ENCODE assay signal across 8 cellular contexts in genomic region chr3:111069974-111070751, GRCh38. TPM values are rescaled to one million over a fixed set of nuclear protein-coding genes. Genes with fewer than 3 reads are reported as not detected.
A peak's percentile ranks its signal among the peaks of the same experiment; 100 is the strongest.
DNase-seq lines count a peak whose midpoint lies in the region; ATAC-seq, FAIRE-seq and TF ChIP-seq lines count a peak whose summit lies in the region.

No MANE protein-coding gene starts in this region.

- TF ChIP-seq CTCF in cardiac muscle cell (IDR thresholded peaks at IDR 0.05; ENCODE audit: low read depth, low read length) (no peak), astrocyte of the spinal cord (IDR thresholded peaks at IDR 0.05; ENCODE audit: low read depth, low read length) (no peak), kidney (IDR thresholded peaks at IDR 0.05; ENCODE audit: borderline replicate concordance, extremely low read depth, insufficient read depth) (no peak), spleen (IDR thresholded peaks at IDR 0.05 in 8 of 11, conservative IDR thresholded peaks at IDR 0.05 in 3 of 11) (no peak)

- WGBS in spleen, 5 donors: 14 to 19% (median 16%) methylated on average over 24 of the region's 24 CpGs

- DNase-seq in cardiac muscle cell (ENCODE audit: low read depth in 1 of 2, low spot score in 1 of 2) (peak; percentile 18 to 36), Right ventricle myocardium inferior (ENCODE audit: missing footprints) (no peak), astrocyte of the spinal cord (ENCODE audit: low read depth, low spot score) (peak; percentile 26), kidney (peak; percentile 79), spleen (peak; percentile 79), foreskin melanocyte (no peak), HT-29 (ENCODE audit: low spot score) (no peak), epidermal melanocyte (ENCODE audit: insufficient read length, low spot score) (no peak)

- H3K4me3 ChIP-seq in cardiac muscle cell (peak overlapping the region; percentile 69), astrocyte of the spinal cord (ENCODE audit: low read depth, low read length) (peak overlapping the region; percentile 96), kidney (ENCODE audit: low read length in 2 of 2) (peak overlapping the region; percentile 88 to 97), spleen (peak overlapping the region; percentile 57 to 87 (median 65))

- H3K27ac ChIP-seq in cardiac muscle cell (peak overlapping the region; percentile 91), kidney (ENCODE audit: low read depth in 2 of 2, low read length in 2 of 2) (peak overlapping the region; percentile 20 to 76), spleen (peak overlapping the region in 7 of 8 donors; percentile 82 to 88 (median 84))

- in situ Hi-C loops in astrocyte of the spinal cord (cut with HindIII; ENCODE audit: low sequenced_read_pairs): no loop called here

- H3K36me3 ChIP-seq in cardiac muscle cell (no peaks in the 10 kb centered on the region), kidney (ENCODE audit: control insufficient read depth in 1 of 2, insufficient read depth in 2 of 2, low read length in 2 of 2) (no peaks in the 10 kb centered on the region), spleen (no peaks in the 10 kb centered on the region)

- no peak for TF ChIP-seq POLR2A in spleen (IDR thresholded peaks at IDR 0.05)

- no peak for ATAC-seq in Right ventricle myocardium inferior

- intact Hi-C loops in Right ventricle myocardium inferior (cut with DNase I): no loop called here
- intact Hi-C loops in kidney (cut with DNase I): no loop called here
- intact Hi-C loops in spleen (cut with DNase I; ENCODE audit: low total_unique reads): no loop called here

- H3K27me3 ChIP-seq in cardiac muscle cell (no peaks in the 10 kb centered on the region), spleen (replicated peaks in 1 of 7) (peaks cover 0 to 55% (median 31%) of the 10 kb centered on the region in 7 donors)

- no peak for FAIRE-seq in kidney (lab: Jason Lieb, UNC)

- peaks cover 22% of the 10 kb centered on the region for H3K4me1 ChIP-seq in cardiac muscle cell (ENCODE audit: low read depth)
- peaks cover 6 to 10% of the 10 kb centered on the region in 2 donors for H3K4me1 ChIP-seq in kidney (ENCODE audit: control insufficient read depth in 1 of 2, insufficient read depth in 1 of 2, low read depth in 1 of 2, low read length in 2 of 2)
- H3K4me1 ChIP-seq in spleen: peaks cover 0 to 46% (median 25%) of the 10 kb centered on the region in 6 donors

- H3K9ac ChIP-seq in kidney (ENCODE audit: low read length in 2 of 2): peak overlapping the region; percentile 83 to 85

- H3K9me3 ChIP-seq in cardiac muscle cell (ENCODE audit: low read depth) (no peaks in the 10 kb centered on the region), kidney (ENCODE audit: control insufficient read depth in 1 of 2, low read length in 2 of 2) (no peaks in the 10 kb centered on the region), spleen (no peaks in the 10 kb centered on the region)

RNA-seq across cellular contexts. Expression of gene NECTIN3, which starts 1.5 kb away (rescaled TPM):
- total RNA-seq in cardiac muscle cell (18.2 and 22.8 TPM in 2 replicates), Right ventricle myocardium inferior (11.7 TPM), kidney (21.2 TPM), spleen (10 to 100 TPM in 2 of 7 donors, 1 to 10 TPM in 5; 5.8 to 12.5 (median 8.9) TPM)
- polyA plus RNA-seq in cardiac muscle cell (16.1 and 22.8 TPM in 2 replicates), kidney (ENCODE audit: insufficient read depth, low read depth, low replicate concordance) (5.0 TPM), spleen (under 1 TPM; 0.43 to 0.86 (median 0.58) TPM)
- total RNA-seq in HT-29 (2014; rRNA removed; shearing (Covaris generic)): 16.1 and 18.6 TPM in 2 replicates

Comparison
In these comparisons a context has a peak if more than half of its experiments do, and no peak if none do; other contexts are left out.
1. DNase-seq: peak in cardiac muscle cell (2 of 2), astrocyte of the spinal cord (single experiment), kidney (single experiment) and spleen (single experiment); none in Right ventricle myocardium inferior (single experiment), foreskin melanocyte (single experiment), HT-29 (single experiment) and epidermal melanocyte (single experiment).
2. Peak in every context shown above with its lines, with median percentiles within 50 percentile points of each other: H3K27ac ChIP-seq and H3K4me3 ChIP-seq.